Comparison of ENCODE assay signal across 1 cellular context in the genomic region with DNA sequence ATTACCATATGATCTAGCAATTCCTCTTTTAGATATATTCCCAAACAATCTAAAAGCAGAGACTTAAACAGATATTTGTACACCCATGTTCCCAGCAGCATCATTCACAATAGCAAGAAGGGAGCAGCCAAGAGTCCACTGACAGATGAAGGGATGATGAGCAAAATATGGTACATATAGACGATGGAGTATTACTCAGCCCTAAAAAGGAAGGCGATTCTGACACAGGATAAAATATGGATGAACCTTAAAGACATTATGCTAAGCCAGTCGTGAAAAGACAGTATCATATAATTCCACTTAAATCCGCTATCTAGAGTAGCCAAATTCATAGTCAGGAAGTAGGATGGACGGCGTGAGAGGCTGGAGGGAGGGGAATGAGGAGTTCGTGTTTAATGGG.
A peak's percentile ranks its signal among the peaks of the same experiment; 100 is the strongest.
TF ChIP-seq lines count a peak whose summit lies in the region.

No MANE protein-coding gene starts in this region.

TF ChIP-seq in K562, 482 proteins besides CTCF, POLR2A, EP300 and RAD21:
- TF ChIP-seq ZNF12 (CRISPR knock-in tag; IDR thresholded peaks at IDR 0.05) (no peak), ZNF146 (CRISPR knock-in tag; IDR thresholded peaks at IDR 0.05; ENCODE audit: unreplicated experiment) (peak; percentile 50)
